Comparison of ENCODE assay signal across 29 cellular contexts in genomic region chr11:131923309-131923708, GRCh38.
"Had no signal": no experiment of that assay in that cellular context is flagged by ENCODE, and none has a peak within 500 bp of the region (broad histone marks: within the 10 kb centered on the region; RNA-seq: fewer than 3 reads in every experiment).

No MANE protein-coding gene starts in this region.

- H3K4me1 Mint-ChIP-seq: central memory CD8-positive, alpha-beta T cell; stimulated activated memory B cell treated with anti-CD40 and anti-IgM and Interleukin-4, amounts not matched to agents 10 μg/mL and 1 μg/mL and 100 μg/mL, for 72 hours; T-helper 17 cell had no signal

- H3K27ac Mint-ChIP-seq: activated CD4-positive, alpha-beta memory T cell treated with anti-CD3 and anti-CD28 coated beads for 36 hours; activated naive CD4-positive, alpha-beta T cell treated with anti-CD3 and anti-CD28 coated beads for 36 hours; effector memory CD8-positive, alpha-beta T cell; neural progenitor cell; stimulated activated memory B cell treated with anti-CD40 and anti-IgM and Interleukin-4, amounts not matched to agents 10 μg/mL and 1 μg/mL and 100 μg/mL, for 72 hours; T-helper 17 cell had no signal

- H3K9me3 Mint-ChIP-seq: activated CD4-positive, alpha-beta memory T cell treated with anti-CD3 and anti-CD28 coated beads for 36 hours; activated naive CD4-positive, alpha-beta T cell treated with anti-CD3 and anti-CD28 coated beads for 36 hours; neural progenitor cell had no signal

- H3K4me2 ChIP-seq: neural progenitor cell had no signal

- H3K27me3 ChIP-seq: colonic mucosa, dorsolateral prefrontal cortex, gastrocnemius medialis, neural progenitor cell, stomach, suprapubic skin, transverse colon had no signal

- ATAC-seq: effector memory CD8-positive, alpha-beta T cell; gastrocnemius medialis; mucosa of descending colon; sciatic nerve; T-helper 17 cell had no signal

- H3K4me3 ChIP-seq: colonic mucosa, dorsolateral prefrontal cortex, gastrocnemius medialis, mucosa of descending colon, neural progenitor cell, stomach, suprapubic skin, transverse colon had no signal

- H3K36me3 ChIP-seq: colonic mucosa, gastrocnemius medialis, neural progenitor cell, stomach, suprapubic skin, transverse colon had no signal

- DNase-seq: activated CD4-positive, alpha-beta memory T cell treated with anti-CD3 and anti-CD28 coated beads for 36 hours; activated CD4-positive, alpha-beta T cell treated with anti-CD3 and anti-CD28 coated beads for 48 hours; activated CD4-positive, CD25-positive, alpha-beta regulatory T cell; activated effector memory CD4-positive, alpha-beta T cell treated with Interleukin-2 at 50 U/mL for 16 hours; activated naive CD4-positive, alpha-beta T cell treated with anti-CD3 and anti-CD28 coated beads for 36 hours; activated T-cell treated with anti-CD3 and anti-CD28 coated beads, Interleukin-2, amount 50 U/mL, for 48 hours; anterior cingulate cortex; colonic mucosa; effector memory CD8-positive, alpha-beta T cell; gastrocnemius medialis; hypothalamus; left cardiac atrium; mesendoderm; mucosa of descending colon; small intestine; stimulated activated CD4-positive, alpha-beta T cell treated with anti-CD3 and anti-CD28 coated beads, Interleukin-15, amount 100 ng/mL, for 24 hours; stomach; T-helper 17 cell; transverse colon had no signal

- H3K36me3 Mint-ChIP-seq: activated CD4-positive, alpha-beta memory T cell treated with anti-CD3 and anti-CD28 coated beads for 36 hours; stimulated activated memory B cell treated with anti-CD40 and anti-IgM and Interleukin-4, amounts not matched to agents 10 μg/mL and 1 μg/mL and 100 μg/mL, for 72 hours had no signal

- H3K9me3 ChIP-seq: colonic mucosa, gastrocnemius medialis, mucosa of descending colon, stomach, suprapubic skin, transverse colon had no signal

- H3K4me1 ChIP-seq: colonic mucosa, gastrocnemius medialis, suprapubic skin, transverse colon had no signal

- H3K9ac ChIP-seq: neural progenitor cell, parathyroid adenoma had no signal

- H3K4me3 Mint-ChIP-seq: activated CD4-positive, alpha-beta memory T cell treated with anti-CD3 and anti-CD28 coated beads for 36 hours; activated naive CD4-positive, alpha-beta T cell treated with anti-CD3 and anti-CD28 coated beads for 36 hours; central memory CD8-positive, alpha-beta T cell; effector memory CD8-positive, alpha-beta T cell; neural progenitor cell; stimulated activated memory B cell treated with anti-CD40 and anti-IgM and Interleukin-4, amounts not matched to agents 10 μg/mL and 1 μg/mL and 100 μg/mL, for 72 hours; T-helper 17 cell had no signal

- FAIRE-seq: endothelial cell of umbilical vein, islet of Langerhans, small intestine, urothelium cell line had no signal

- H3K27ac ChIP-seq: colonic mucosa, gastrocnemius medialis, neural progenitor cell, parathyroid adenoma, stomach, suprapubic skin had no signal

- H3K27me3 Mint-ChIP-seq: activated CD4-positive, alpha-beta memory T cell treated with anti-CD3 and anti-CD28 coated beads for 36 hours; central memory CD8-positive, alpha-beta T cell; effector memory CD8-positive, alpha-beta T cell; stimulated activated memory B cell treated with anti-CD40 and anti-IgM and Interleukin-4, amounts not matched to agents 10 μg/mL and 1 μg/mL and 100 μg/mL, for 72 hours; T-helper 17 cell had no signal

- H2AFZ ChIP-seq: neural progenitor cell, parathyroid adenoma had no signal
